In genomic region chr3:33491697-33492096, GRCh38 we compare ENCODE assay signal across 34 cellular contexts.
"Had no signal": no experiment of that assay in that cellular context is flagged by ENCODE, and none has a peak within 500 bp of the region (broad histone marks: within the 10 kb centered on the region; RNA-seq: fewer than 3 reads in every experiment).

No MANE protein-coding gene starts in this region.

- H3K4me2 ChIP-seq: hepatocyte had no signal

- H3K4me3 Mint-ChIP-seq: activated CD4-positive, alpha-beta memory T cell treated with anti-CD3 and anti-CD28 coated beads, Interleukin-2, amount 10 ng/mL, durations not matched to agents 7 days and 5 days; activated CD4-positive, alpha-beta T cell treated with anti-CD3 and anti-CD28 coated beads, Interleukin-2, amount 10 ng/mL, durations not matched to agents 7 days and 5 days; activated naive CD4-positive, alpha-beta T cell treated with anti-CD3 and anti-CD28 coated beads, Interleukin-2, amount 10 ng/mL, durations not matched to agents 7 days and 5 days; activated naive CD8-positive, alpha-beta T cell treated with anti-CD3 and anti-CD28 coated beads, Interleukin-2, amount 10 ng/mL, durations not matched to agents 7 days and 5 days; activated T-cell treated with anti-CD3 and anti-CD28 coated beads, Interleukin-2, amount 50 U/mL, for 24 hours; activated T-cell treated with anti-CD3 and anti-CD28 coated beads, Interleukin-2, amount 50 U/mL, for 72 hours; central memory CD8-positive, alpha-beta T cell; dendritic cell treated with granulocyte-macrophage colony-stimulating factor and Interleukin-4, amounts not matched to agents 40 ng/mL and 50 ng/mL, for 4 days; endodermal cell; WTC11 had no signal

- H3K4me1 ChIP-seq: esophagus muscularis mucosa, foreskin keratinocyte, gastrocnemius medialis, heart right ventricle had no signal

- H3K36me3 Mint-ChIP-seq: activated naive CD4-positive, alpha-beta T cell treated with anti-CD3 and anti-CD28 coated beads, Interleukin-2, amount 10 ng/mL, durations not matched to agents 7 days and 5 days; activated naive CD4-positive, alpha-beta T cell treated with anti-CD3 and anti-CD28 coated beads, Interleukin-2, amount 50 U/mL, for 72 hours; activated naive CD8-positive, alpha-beta T cell treated with anti-CD3 and anti-CD28 coated beads, Interleukin-2, amount 10 ng/mL, durations not matched to agents 7 days and 5 days had no signal

- FAIRE-seq: astrocyte, bronchial epithelial cell, TTC549 had no signal

- ATAC-seq: activated naive CD4-positive, alpha-beta T cell treated with anti-CD3 and anti-CD28 coated beads, Interleukin-2, amount 50 U/mL, for 72 hours; activated T-cell treated with anti-CD3 and anti-CD28 coated beads, Interleukin-2, amount 50 U/mL, for 72 hours; foreskin keratinocyte; gastrocnemius medialis; heart right ventricle; WTC11 had no signal

- H2AFZ ChIP-seq: hepatocyte had no signal

- H3K4me1 Mint-ChIP-seq: activated CD4-positive, alpha-beta memory T cell treated with anti-CD3 and anti-CD28 coated beads, Interleukin-2, amount 10 ng/mL, durations not matched to agents 7 days and 5 days; activated CD4-positive, alpha-beta T cell treated with anti-CD3 and anti-CD28 coated beads, Interleukin-2, amount 10 ng/mL, durations not matched to agents 7 days and 5 days; activated naive CD4-positive, alpha-beta T cell treated with anti-CD3 and anti-CD28 coated beads, Interleukin-2, amount 10 ng/mL, durations not matched to agents 7 days and 5 days; activated naive CD8-positive, alpha-beta T cell treated with anti-CD3 and anti-CD28 coated beads, Interleukin-2, amount 10 ng/mL, durations not matched to agents 7 days and 5 days; central memory CD8-positive, alpha-beta T cell; endodermal cell had no signal

- H3K27ac Mint-ChIP-seq: activated CD4-positive, alpha-beta memory T cell treated with anti-CD3 and anti-CD28 coated beads, Interleukin-2, amount 10 ng/mL, durations not matched to agents 7 days and 5 days; activated CD4-positive, alpha-beta T cell treated with anti-CD3 and anti-CD28 coated beads, Interleukin-2, amount 10 ng/mL, durations not matched to agents 7 days and 5 days; activated naive CD4-positive, alpha-beta T cell treated with anti-CD3 and anti-CD28 coated beads, Interleukin-2, amount 10 ng/mL, durations not matched to agents 7 days and 5 days; activated naive CD4-positive, alpha-beta T cell treated with anti-CD3 and anti-CD28 coated beads, Interleukin-2, amount 50 U/mL, for 72 hours; activated naive CD8-positive, alpha-beta T cell treated with anti-CD3 and anti-CD28 coated beads, Interleukin-2, amount 10 ng/mL, durations not matched to agents 7 days and 5 days; activated T-cell treated with anti-CD3 and anti-CD28 coated beads, Interleukin-2, amount 50 U/mL, for 24 hours; activated T-cell treated with anti-CD3 and anti-CD28 coated beads, Interleukin-2, amount 50 U/mL, for 72 hours; dendritic cell treated with granulocyte-macrophage colony-stimulating factor and Interleukin-4, amounts not matched to agents 40 ng/mL and 50 ng/mL, for 4 days; endodermal cell; WTC11 had no signal

- DNase-seq: activated CD4-positive, alpha-beta memory T cell treated with anti-CD3 and anti-CD28 coated beads, Interleukin-2, amount 10 ng/mL, durations not matched to agents 7 days and 5 days; activated CD4-positive, alpha-beta T cell treated with anti-CD3 and anti-CD28 coated beads for 1 hour; activated CD4-positive, alpha-beta T cell treated with anti-CD3 and anti-CD28 coated beads for 4 hours; activated CD4-positive, alpha-beta T cell treated with anti-CD3 and anti-CD28 coated beads, Interleukin-2, amount 10 ng/mL, durations not matched to agents 7 days and 5 days; activated CD4-positive, alpha-beta T cell treated with anti-CD3 and anti-CD28 coated beads, Interleukin-2, amount 50 U/mL, for 4 hours; activated CD8-positive, alpha-beta memory T cell treated with anti-CD3 and anti-CD28 coated beads, Interleukin-2, amount 50 U/mL, for 48 hours; activated gamma-delta T cell; activated naive CD4-positive, alpha-beta T cell; activated naive CD4-positive, alpha-beta T cell treated with anti-CD3 and anti-CD28 coated beads, Interleukin-2, amount 10 ng/mL, durations not matched to agents 7 days and 5 days; activated naive CD8-positive, alpha-beta T cell treated with anti-CD3 and anti-CD28 coated beads, Interleukin-2, amount 10 ng/mL, durations not matched to agents 7 days and 5 days; activated T-cell treated with anti-CD3 and anti-CD28 coated beads for 4 hours; activated T-cell treated with anti-CD3 and anti-CD28 coated beads, Interleukin-2, amount 50 U/mL, for 24 hours; activated T-cell treated with anti-CD3 and anti-CD28 coated beads, Interleukin-2, amount 50 U/mL, for 72 hours; amniotic stem cell; anterior cingulate cortex; brain microvascular endothelial cell; dorsolateral prefrontal cortex; effector memory CD4-positive, alpha-beta T cell; endodermal cell; foreskin keratinocyte; gastrocnemius medialis; heart right ventricle; T-helper 2 cell had no signal

- H3K9me3 Mint-ChIP-seq: activated CD4-positive, alpha-beta memory T cell treated with anti-CD3 and anti-CD28 coated beads, Interleukin-2, amount 10 ng/mL, durations not matched to agents 7 days and 5 days; activated CD4-positive, alpha-beta T cell treated with anti-CD3 and anti-CD28 coated beads, Interleukin-2, amount 10 ng/mL, durations not matched to agents 7 days and 5 days; activated naive CD4-positive, alpha-beta T cell treated with anti-CD3 and anti-CD28 coated beads, Interleukin-2, amount 10 ng/mL, durations not matched to agents 7 days and 5 days; central memory CD8-positive, alpha-beta T cell; dendritic cell treated with granulocyte-macrophage colony-stimulating factor and Interleukin-4, amounts not matched to agents 40 ng/mL and 50 ng/mL, for 4 days had no signal

- H3K27me3 Mint-ChIP-seq: activated CD4-positive, alpha-beta memory T cell treated with anti-CD3 and anti-CD28 coated beads, Interleukin-2, amount 10 ng/mL, durations not matched to agents 7 days and 5 days; activated CD4-positive, alpha-beta T cell treated with anti-CD3 and anti-CD28 coated beads, Interleukin-2, amount 10 ng/mL, durations not matched to agents 7 days and 5 days; activated naive CD4-positive, alpha-beta T cell treated with anti-CD3 and anti-CD28 coated beads, Interleukin-2, amount 10 ng/mL, durations not matched to agents 7 days and 5 days; activated naive CD8-positive, alpha-beta T cell treated with anti-CD3 and anti-CD28 coated beads, Interleukin-2, amount 10 ng/mL, durations not matched to agents 7 days and 5 days; activated T-cell treated with anti-CD3 and anti-CD28 coated beads, Interleukin-2, amount 50 U/mL, for 24 hours; central memory CD8-positive, alpha-beta T cell; dendritic cell treated with granulocyte-macrophage colony-stimulating factor and Interleukin-4, amounts not matched to agents 40 ng/mL and 50 ng/mL, for 4 days had no signal

- H3K9me3 ChIP-seq: esophagus muscularis mucosa, gastrocnemius medialis, heart right ventricle had no signal

- H3K36me3 ChIP-seq: brain microvascular endothelial cell, gastrocnemius medialis had no signal

- H3K79me2 ChIP-seq: hepatocyte had no signal

- H3K27me3 ChIP-seq: brain microvascular endothelial cell, dorsolateral prefrontal cortex, esophagus muscularis mucosa, foreskin keratinocyte, gastrocnemius medialis, heart right ventricle, hepatocyte had no signal

- H3K4me3 ChIP-seq: coronary artery, dorsolateral prefrontal cortex, esophagus muscularis mucosa, gastrocnemius medialis, heart right ventricle, hepatocyte had no signal

- H3K27ac ChIP-seq: brain microvascular endothelial cell, coronary artery, dorsolateral prefrontal cortex, esophagus muscularis mucosa, foreskin keratinocyte, gastrocnemius medialis, heart right ventricle, hepatocyte, VCaP had no signal
